12 cellular contexts compared by ENCODE assay signal in the genomic region with DNA sequence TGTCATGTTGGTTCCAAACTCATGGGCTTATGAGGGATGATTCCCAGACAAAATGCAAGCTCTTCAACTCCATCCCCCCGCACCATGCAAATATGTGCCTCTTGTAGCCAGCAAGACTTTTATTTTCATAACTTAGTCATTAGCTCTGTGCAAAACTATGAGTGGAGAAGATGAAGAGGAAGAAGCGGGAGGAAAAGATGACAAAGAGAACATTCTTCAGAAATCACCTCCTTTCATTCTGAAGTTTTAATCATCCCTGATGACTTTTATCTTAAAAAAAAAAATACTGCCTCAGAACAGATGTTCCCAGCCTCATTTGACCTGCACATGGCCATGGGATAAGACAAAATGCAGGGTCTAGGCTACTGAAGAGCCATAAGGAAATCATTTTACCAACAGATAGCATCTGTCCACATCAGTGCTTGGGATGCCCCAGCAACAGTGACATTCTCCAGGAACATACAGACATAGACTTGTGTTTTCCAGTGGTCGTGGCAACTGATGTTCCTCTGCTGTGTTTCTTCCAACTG.
"Had no signal": no experiment of that assay in that cellular context is flagged by ENCODE, and none has a peak within 500 bp of the region (broad histone marks: within the 10 kb centered on the region; RNA-seq: fewer than 3 reads in every experiment).

No MANE protein-coding gene starts in this region.

- H3K4me1 ChIP-seq: colonic mucosa, pancreas, stomach had no signal

- DNase-seq: activated CD8-positive, alpha-beta memory T cell treated with anti-CD3 and anti-CD28 coated beads, Interleukin-2, amount 10 ng/mL, durations not matched to agents 7 days and 5 days; activated effector memory CD4-positive, alpha-beta T cell treated with anti-CD3 and anti-CD28 coated beads, Interleukin-2, amount 50 U/mL, for 16 hours; activated T-cell treated with anti-CD3 and anti-CD28 coated beads, Interleukin-2, amount 50 U/mL, for 4 hours; amygdala; colonic mucosa; effector CD4-positive, alpha-beta T cell; pancreas; stimulated activated CD4-positive, alpha-beta T cell treated with anti-CD3 and anti-CD28 coated beads, Interleukin-4, amount 100 ng/mL, for 1 hour; stomach had no signal

- ATAC-seq: activated CD4-positive, CD25-positive, alpha-beta regulatory T cell treated with anti-CD3 and anti-CD28 coated beads, Interleukin-2, amount 50 U/mL, for 24 hours; activated CD8-positive, alpha-beta memory T cell treated with anti-CD3 and anti-CD28 coated beads, Interleukin-2, amount 10 ng/mL, durations not matched to agents 7 days and 5 days; activated naive CD4-positive, alpha-beta T cell treated with anti-CD3 and anti-CD28 coated beads, Interleukin-2, amount 50 U/mL, for 72 hours; activated T-cell treated with anti-CD3 and anti-CD28 coated beads, Interleukin-2, amount 50 U/mL, for 4 hours; left lobe of liver; pancreas had no signal

- H3K9me3 ChIP-seq: colonic mucosa, pancreas, stomach had no signal

- H3K27me3 ChIP-seq: colonic mucosa, pancreas, stomach had no signal

- H3K4me3 ChIP-seq: colonic mucosa, pancreas, stomach had no signal

- H3K36me3 ChIP-seq: colonic mucosa, pancreas, stomach had no signal

- H3K27ac ChIP-seq: colonic mucosa, pancreas, stomach had no signal
